ENCODE assay signal across 12 cellular contexts in genomic region chr10:24826022-24826421, GRCh38.
DNase-seq lines count a peak whose midpoint lies in the region; ATAC-seq, FAIRE-seq and TF ChIP-seq lines count a peak whose summit lies in the region.
"Had no signal": no experiment of that assay in that cellular context is flagged by ENCODE, and none has a peak within 500 bp of the region (broad histone marks: within the 10 kb centered on the region; RNA-seq: fewer than 3 reads in every experiment).

No MANE protein-coding gene starts in this region.

- intact Hi-C loops in ovary (cut with DNase I) = no loop called here

- no peak for TF ChIP-seq RAD21 in A549 (conservative IDR thresholded peaks at IDR 0.05 in 1 of 2, IDR thresholded peaks at IDR 0.05 in 1 of 2)
- TF ChIP-seq RAD21 in SK-N-SH (IDR thresholded peaks at IDR 0.05; ENCODE audit: low read length) = no peak

- FAIRE-seq in A549 (lab: Jason Lieb, UNC) = peak; percentile 51

- POLR2A ChIA-PET in A549 (lab: Yijun Ruan, JAX) = interaction anchor here (0.6 kb wide), 1 partner anchor 122 kb away, joined by 3 read pairs; no protein-coding TSS in a partner anchor
- POLR2A ChIA-PET in SK-N-SH (lab: Yijun Ruan, JAX) = interaction anchor here (0.5 kb wide), 1 partner anchor 30 kb away, joined by 4 read pairs; no protein-coding TSS in a partner anchor

- no peak overlapping the region for H3K4me3 ChIP-seq in A549
- H3K4me3 ChIP-seq in SK-N-SH (ENCODE audit: low read depth in 2 of 2, low read length in 1 of 2) = no peak overlapping the region
- H3K4me3 ChIP-seq in fibroblast of mammary gland (ENCODE audit: control insufficient read depth, low read depth, low read length) = no peak overlapping the region
- no peak overlapping the region for H3K4me3 ChIP-seq in ovary
- H3K4me3 ChIP-seq: stomach had no signal

- CTCF ChIA-PET in A549 (lab: Yijun Ruan, JAX) = no interaction called here
- CTCF ChIA-PET in SK-N-SH (lab: Yijun Ruan, JAX) = no interaction called here

- no peaks in the 10 kb centered on the region for H3K79me2 ChIP-seq in SK-N-SH (ENCODE audit: insufficient read depth)

- no peak for TF ChIP-seq POLR2A in A549 (IDR thresholded peaks at IDR 0.05; ENCODE audit: low read length)
- TF ChIP-seq POLR2A in ovary (IDR thresholded peaks at IDR 0.05) = no peak
- TF ChIP-seq POLR2A in GM18505 (IDR thresholded peaks at IDR 0.05; ENCODE audit: borderline replicate concordance, extremely low read depth, insufficient read depth, insufficient read length) = no peak

- TF ChIP-seq EP300 in A549 (IDR thresholded peaks at IDR 0.05) (no peak), SK-N-SH (IDR thresholded peaks at IDR 0.05; ENCODE audit: borderline replicate concordance in 1 of 2, low read depth in 1 of 2, low read length in 1 of 2) (0 out of 4 replicates have a peak, but pooled peaks of 1 of the 2 experiments have one; percentile 12), ovary (IDR thresholded peaks at IDR 0.05) (no peak)

- H3K4me2 ChIP-seq in A549 (peak overlapping the region; percentile 72), SK-N-SH (0 out of 2 replicates have a peak overlapping the region, but pooled peaks have one; percentile 2)

- H3K9ac ChIP-seq in SK-N-SH = no peak overlapping the region

- peak overlapping the region in 1 of 2 experiments; percentile 25; a peak in 2 of 6 replicates for H3K27ac ChIP-seq in A549
- peak overlapping the region in 1 of 2 experiments; percentile 12; a peak in 1 of 4 replicates for H3K27ac ChIP-seq in SK-N-SH (ENCODE audit: low read depth in 2 of 2, low read length in 1 of 2)
- H3K27ac ChIP-seq in ovary = peak overlapping the region in 1 of 2 donors; percentile 57
- H3K27ac ChIP-seq: stomach had no signal

- H3K9me2 ChIP-seq in SK-N-SH = no peaks in the 10 kb centered on the region

- ATAC-seq in A549 = peak in 1 of 2 experiments; percentile 43; a peak in 1 of 6 replicates
- no peak for ATAC-seq in GM18505 (IDR thresholded peaks at IDR 0.05; ENCODE audit: unreplicated experiment)

- WGBS in A549 (ENCODE audit: missing lambda C conversion rate) = 4% methylated on average over 4 of the region's 4 CpGs
- 7% methylated on average over 4 of the region's 4 CpGs for WGBS in SK-N-SH (ENCODE audit: low lambda C conversion rate)
- WGBS in ovary, 3 donors = 2 to 5% (median 2%) methylated on average over 4 of the region's 4 CpGs

- TF ChIP-seq CTCF in A549 (IDR thresholded peaks at IDR 0.05) (no peak), SK-N-SH (IDR thresholded peaks at IDR 0.05) (no peak), fibroblast of mammary gland (conservative IDR thresholded peaks at IDR 0.05; ENCODE audit: control insufficient read depth, insufficient read depth, low read depth, low read length) (no peak), ovary (IDR thresholded peaks at IDR 0.05) (no peak)

- DNase-seq in A549 (ENCODE audit: low read depth in 1 of 2, low spot score in 1 of 2) = no peak
- peak; percentile 22 for DNase-seq in Daoy (ENCODE audit: low read depth)
- no peak for DNase-seq in SK-N-SH
- peak; percentile 92 for DNase-seq in fibroblast of mammary gland (ENCODE audit: low read depth)
- no peak for DNase-seq in ovary
- DNase-seq in SHP77 treated with DMSO at 0.1 percent for 48 hours (lab: John Stamatoyannopoulos, UW) = no peak
- no peak for DNase-seq in cerebellar cortex (ENCODE audit: low spot score)
- DNase-seq: activated CD4-positive, alpha-beta T cell treated with anti-CD3 and anti-CD28 coated beads for 1 hour; NCI-H1048; occipital lobe; stomach had no signal

- H3K4me1 ChIP-seq in A549 = peaks cover 43% of the 10 kb centered on the region
- no peaks in the 10 kb centered on the region; a peak in 2 of 4 replicates for H3K4me1 ChIP-seq in SK-N-SH (ENCODE audit: control insufficient read depth in 1 of 2, insufficient read depth in 2 of 2, low read depth in 1 of 2, low read length in 1 of 2)
- peaks cover 2% of the 10 kb centered on the region for H3K4me1 ChIP-seq in ovary (ENCODE audit: insufficient read depth)

- H3K9me3 ChIP-seq in A549 = no peaks in the 10 kb centered on the region
- H3K9me3 ChIP-seq in SK-N-SH = no peaks in the 10 kb centered on the region
- H3K9me3 ChIP-seq in ovary = no peaks in the 10 kb centered on the region
- H3K9me3 ChIP-seq: stomach had no signal

- H3K36me3 ChIP-seq in SK-N-SH (replicated peaks in 1 of 2; ENCODE audit: control insufficient read depth in 1 of 2, insufficient read depth in 2 of 2, low read length in 1 of 2) (no peaks in the 10 kb centered on the region), ovary (no peaks in the 10 kb centered on the region)
- H3K36me3 ChIP-seq: stomach had no signal

- H3K27me3 ChIP-seq in SK-N-SH (ENCODE audit: insufficient read depth) = no peaks in the 10 kb centered on the region
- no peaks in the 10 kb centered on the region for H3K27me3 ChIP-seq in ovary
- H3K27me3 ChIP-seq: stomach had no signal

- peaks cover 7% of the 10 kb centered on the region for H3F3A ChIP-seq in SK-N-SH (replicated peaks; ENCODE audit: insufficient read depth)

- H2AFZ ChIP-seq in SK-N-SH (ENCODE audit: low read depth) = no peak overlapping the region

- H4K20me1 ChIP-seq in SK-N-SH (ENCODE audit: insufficient read depth) = no peaks in the 10 kb centered on the region

TF ChIP-seq in A549, 52 proteins besides CTCF, POLR2A, EP300 and RAD21 (continues in another document):
- TF ChIP-seq NFE2L2 (conservative IDR thresholded peaks at IDR 0.05; ENCODE audit: low read length) (no peak), ESRRA (IDR thresholded peaks at IDR 0.05; ENCODE audit: borderline replicate concordance, low read length) (no peak), NR3C1 (IDR thresholded peaks at IDR 0.05) (no peak), RCOR1 (IDR thresholded peaks at IDR 0.05; ENCODE audit: low read depth, low read length) (no peak), FOSL2 (IDR thresholded peaks at IDR 0.05) (0 out of 2 replicates have a peak, but pooled peaks have one; percentile 25), FOSL2 (CRISPR knock-in tag; IDR thresholded peaks at IDR 0.05) (peak; percentile 78), USF2 (IDR thresholded peaks at IDR 0.05) (no peak), CEBPB (IDR thresholded peaks at IDR 0.05) (0 out of 4 replicates have a peak, but pooled peaks of 1 of the 2 experiments have one; percentile 15), SREBF2 (IDR thresholded peaks at IDR 0.05) (no peak), HMGXB4 (CRISPR knock-in tag; IDR thresholded peaks at IDR 0.05; ENCODE audit: borderline replicate concordance) (no peak), FOXS1 (CRISPR knock-in tag; IDR thresholded peaks at IDR 0.05) (no peak)

TF ChIP-seq in SK-N-SH, 30 proteins besides CTCF, POLR2A, EP300 and RAD21:
- TF ChIP-seq RFX5 (IDR thresholded peaks at IDR 0.05; ENCODE audit: low read length) (no peak), JUND (IDR thresholded peaks at IDR 0.05) (peak; percentile 66), TCF12 (IDR thresholded peaks at IDR 0.05) (peak; percentile 57), PBX3 (IDR thresholded peaks at IDR 0.05) (peak; percentile 26; the same call in 1 of the 2 replicates), FOXM1 (IDR thresholded peaks at IDR 0.05; ENCODE audit: low read depth) (no peak), GATA2 (CRISPR knock-in tag; IDR thresholded peaks at IDR 0.05) (no peak), REST (IDR thresholded peaks at IDR 0.05; ENCODE audit: low read depth, low read length) (no peak), FOSL2 (IDR thresholded peaks at IDR 0.05; ENCODE audit: borderline replicate concordance, low read depth) (peak; percentile 73), EZH2phosphoT487 (IDR thresholded peaks at IDR 0.05; ENCODE audit: borderline replicate concordance, low read depth) (no peak), RCOR1 (IDR thresholded peaks at IDR 0.05; ENCODE audit: low read length) (no peak), NRF1 (IDR thresholded peaks at IDR 0.05; ENCODE audit: low read depth, low read length) (no peak)

Comparison
In these comparisons a context has a peak if more than half of its experiments do, and no peak if none do; other contexts are left out.
1. DNase-seq: peak in Daoy (single experiment) and fibroblast of mammary gland (single experiment); none in A549 (0 of 2), SK-N-SH (single experiment), ovary (0 of 5), SHP77 treated with DMSO at 0.1 percent for 48 hours (single experiment) and cerebellar cortex (single experiment).
2. Of the 12 proteins assayed by ChIP-seq in both A549 and SK-N-SH: peak only in A549: none; only in SK-N-SH: PBX3; in both: FOSL2; in neither: 9; mixed calls (peak in some experiments, not most) for 1.